Comparison of ENCODE assay signal across 19 cellular contexts in genomic region chr9:8616419-8616818, GRCh38.
A peak's percentile ranks its signal among the peaks of the same experiment; 100 is the strongest.
DNase-seq lines count a peak whose midpoint lies in the region; ATAC-seq and TF ChIP-seq lines count a peak whose summit lies in the region.
"Had no signal": no experiment of that assay in that cellular context is flagged by ENCODE, and none has a peak within 500 bp of the region (broad histone marks: within the 10 kb centered on the region; RNA-seq: fewer than 3 reads in every experiment).

No MANE protein-coding gene starts in this region.

- H3K4me1 Mint-ChIP-seq in immature natural killer cell = no peaks in the 10 kb centered on the region
- H3K4me1 Mint-ChIP-seq: B cell had no signal

- POLR2A ChIA-PET in SK-N-SH (lab: Yijun Ruan, JAX) = no interaction called here

- H3K4me2 ChIP-seq in SK-N-SH = no peak overlapping the region
- H3K4me2 ChIP-seq: BLaER1 treated with 17β-estradiol and CSF1 and Interleukin-3, amounts not matched to agents 10 nM and 100 nM had no signal

- TF ChIP-seq CTCF in SK-N-SH (IDR thresholded peaks at IDR 0.05) (no peak), foreskin keratinocyte (conservative IDR thresholded peaks at IDR 0.05) (no peak)

- H4K20me1 ChIP-seq in SK-N-SH (ENCODE audit: insufficient read depth) = no peaks in the 10 kb centered on the region
- H4K20me1 ChIP-seq: BLaER1 treated with 17β-estradiol and CSF1 and Interleukin-3, amounts not matched to agents 10 nM and 100 nM had no signal

- H3F3A ChIP-seq in SK-N-SH (replicated peaks; ENCODE audit: insufficient read depth) = peaks cover 3% of the 10 kb centered on the region

- H3K27me3 ChIP-seq in SK-N-SH (ENCODE audit: insufficient read depth) (no peaks in the 10 kb centered on the region), foreskin keratinocyte (no peaks in the 10 kb centered on the region)
- H3K27me3 ChIP-seq: BLaER1 treated with 17β-estradiol and CSF1 and Interleukin-3, amounts not matched to agents 10 nM and 100 nM had no signal

- no peak overlapping the region for H2AFZ ChIP-seq in SK-N-SH (ENCODE audit: low read depth)

- H3K36me3 Mint-ChIP-seq in immature natural killer cell = no peaks in the 10 kb centered on the region
- H3K36me3 Mint-ChIP-seq: CD8-positive, alpha-beta T cell had no signal

- DNase-seq in SK-N-SH (no peak), astrocyte of the hippocampus (ENCODE audit: low read depth, low spot score) (peak; percentile 22), foreskin keratinocyte (peak; percentile 6 to 22), non-pigmented ciliary epithelial cell (ENCODE audit: low read depth) (peak; percentile 14), immature natural killer cell (no peak), NCI-H1436 treated with DMSO at 0.1 percent for 48 hours (lab: John Stamatoyannopoulos, UW) (no peak)
- DNase-seq: CD8-positive, alpha-beta T cell; COR-L47; DMS 273 treated with DMSO at 0.1 percent for 48 hours; DMS53; DND-41; EL had no signal

- no peak overlapping the region for H3K4me3 Mint-ChIP-seq in immature natural killer cell
- H3K4me3 Mint-ChIP-seq: B cell; CD8-positive, alpha-beta T cell had no signal

- H3K27ac ChIP-seq in SK-N-SH (ENCODE audit: low read depth in 2 of 2, low read length in 1 of 2) (no peak overlapping the region), foreskin keratinocyte (no peak overlapping the region)
- H3K27ac ChIP-seq: 22Rv1; BLaER1 treated with 17β-estradiol and CSF1 and Interleukin-3, amounts not matched to agents 10 nM and 100 nM had no signal

- H3K4me1 ChIP-seq in SK-N-SH (ENCODE audit: control insufficient read depth in 1 of 2, insufficient read depth in 2 of 2, low read depth in 1 of 2, low read length in 1 of 2) (no peaks in the 10 kb centered on the region), foreskin keratinocyte (no peaks in the 10 kb centered on the region)

- H3K27ac Mint-ChIP-seq in immature natural killer cell = no peak overlapping the region
- H3K27ac Mint-ChIP-seq: B cell; CD8-positive, alpha-beta T cell had no signal

- H3K4me3 ChIP-seq in SK-N-SH (ENCODE audit: low read depth in 2 of 2, low read length in 1 of 2) = no peak overlapping the region
- H3K4me3 ChIP-seq: BLaER1 treated with 17β-estradiol and CSF1 and Interleukin-3, amounts not matched to agents 10 nM and 100 nM; GM12878; HAP-1 had no signal

- no peaks in the 10 kb centered on the region for H3K36me3 ChIP-seq in SK-N-SH (replicated peaks in 1 of 2; ENCODE audit: control insufficient read depth in 1 of 2, insufficient read depth in 2 of 2, low read length in 1 of 2)
- H3K36me3 ChIP-seq: BLaER1 treated with 17β-estradiol and CSF1 and Interleukin-3, amounts not matched to agents 10 nM and 100 nM; HAP-1 had no signal

- ATAC-seq in SK-N-SH treated with all-trans-retinoic acid at 6 μM for 48 hours (no peak), foreskin keratinocyte (peak; percentile 20), HG03039 (IDR thresholded peaks at IDR 0.05; ENCODE audit: unreplicated experiment) (no peak)
- ATAC-seq: CD8-positive, alpha-beta T cell; GM12878 had no signal

- H3K9me2 ChIP-seq in SK-N-SH = no peaks in the 10 kb centered on the region

- no peak for TF ChIP-seq RAD21 in SK-N-SH (IDR thresholded peaks at IDR 0.05; ENCODE audit: low read length)

- no peak overlapping the region for H3K9ac ChIP-seq in SK-N-SH
- H3K9ac ChIP-seq: BLaER1 treated with 17β-estradiol and CSF1 and Interleukin-3, amounts not matched to agents 10 nM and 100 nM had no signal

- H3K9me3 Mint-ChIP-seq in immature natural killer cell = peaks cover 0 to 5% (median under 1%) of the 10 kb centered on the region in 6 donors
- H3K9me3 Mint-ChIP-seq: CD8-positive, alpha-beta T cell had no signal

- peaks cover 0 to 3% (median 0%) of the 10 kb centered on the region in 3 donors for H3K27me3 Mint-ChIP-seq in immature natural killer cell (ENCODE audit: low read depth in 3 of 3)
- H3K27me3 Mint-ChIP-seq: B cell had no signal

- H3K79me2 ChIP-seq in SK-N-SH (ENCODE audit: insufficient read depth) = no peaks in the 10 kb centered on the region

- whole genome bisulfite sequencing in SK-N-SH (ENCODE audit: low lambda C conversion rate) = 34% methylated on average over 2 of the region's 2 CpGs

- H3K9me3 ChIP-seq in SK-N-SH = no peaks in the 10 kb centered on the region
- H3K9me3 ChIP-seq: BLaER1 treated with 17β-estradiol and CSF1 and Interleukin-3, amounts not matched to agents 10 nM and 100 nM; HAP-1 had no signal

- CTCF ChIA-PET in SK-N-SH (lab: Yijun Ruan, JAX) = no interaction called here

- no peak for TF ChIP-seq EP300 in SK-N-SH (IDR thresholded peaks at IDR 0.05; ENCODE audit: borderline replicate concordance in 1 of 2, low read depth in 1 of 2, low read length in 1 of 2)

TF ChIP-seq in SK-N-SH treated with all-trans-retinoic acid at 6 μM for 48 hours, 23 proteins besides CTCF, POLR2A, EP300 and RAD21:
- TF ChIP-seq CSDC2 (CRISPR knock-in tag; IDR thresholded peaks at IDR 0.05) (no peak), ZFP30 (CRISPR knock-in tag; IDR thresholded peaks at IDR 0.05) (no peak; the same call in 1 of the 2 replicates), PATZ1 (CRISPR knock-in tag; IDR thresholded peaks at IDR 0.05; ENCODE audit: borderline replicate concordance) (no peak), ESRRG (CRISPR knock-in tag; IDR thresholded peaks at IDR 0.05) (no peak), ISL1 (CRISPR knock-in tag; IDR thresholded peaks at IDR 0.05) (peak; percentile 54), ZC3H10 (CRISPR knock-in tag; IDR thresholded peaks at IDR 0.05) (no peak), TOX (CRISPR knock-in tag; IDR thresholded peaks at IDR 0.05; ENCODE audit: borderline replicate concordance) (no peak)

TF ChIP-seq in SK-N-SH, 30 proteins besides CTCF, POLR2A, EP300 and RAD21:
- TF ChIP-seq USF1 (IDR thresholded peaks at IDR 0.05; ENCODE audit: borderline replicate concordance, low read depth) = no peak
- TF ChIP-seq REST (IDR thresholded peaks at IDR 0.05; ENCODE audit: low read depth, low read length) = no peak
- TF ChIP-seq PBX3 (IDR thresholded peaks at IDR 0.05) = no peak
- no peak for TF ChIP-seq NRF1 (IDR thresholded peaks at IDR 0.05; ENCODE audit: low read depth, low read length)
- no peak for TF ChIP-seq RCOR1 (IDR thresholded peaks at IDR 0.05; ENCODE audit: low read length)
- TF ChIP-seq ELF1 (IDR thresholded peaks at IDR 0.05) = no peak

Comparison
In these comparisons a context has a peak if more than half of its experiments do, and no peak if none do; other contexts are left out.
1. DNase-seq: peak in astrocyte of the hippocampus (single experiment), foreskin keratinocyte (2 of 2) and non-pigmented ciliary epithelial cell (single experiment); none in SK-N-SH (single experiment), immature natural killer cell (0 of 3) and NCI-H1436 treated with DMSO at 0.1 percent for 48 hours (single experiment).